ENCODE assay signal across 14 cellular contexts in the genomic region with DNA sequence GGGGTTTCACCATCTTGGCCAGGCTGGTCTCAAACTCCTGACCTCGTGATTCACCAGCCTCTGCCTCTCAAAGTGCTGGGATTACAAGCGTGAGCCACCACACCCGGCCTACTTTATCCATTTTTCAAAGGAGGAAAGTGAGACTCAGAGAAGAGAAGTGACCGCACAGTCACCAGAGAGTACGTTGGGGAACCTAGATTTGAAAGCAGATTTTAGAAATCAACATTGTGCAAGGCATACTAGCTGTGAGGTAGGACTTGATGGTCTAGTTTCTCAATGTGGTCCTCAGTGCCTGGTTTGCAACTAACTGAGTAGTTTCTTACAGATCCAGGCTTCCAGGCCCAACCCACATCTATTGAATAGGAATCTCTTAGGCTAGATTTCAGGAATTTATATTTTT. TPM values are rescaled to one million over a fixed set of nuclear protein-coding genes. Genes with fewer than 3 reads are reported as not detected.
DNase-seq lines count a peak whose midpoint lies in the region; ATAC-seq, FAIRE-seq and TF ChIP-seq lines count a peak whose summit lies in the region.
"Had no signal": no experiment of that assay in that cellular context is flagged by ENCODE, and none has a peak within 500 bp of the region (broad histone marks: within the 10 kb centered on the region; RNA-seq: fewer than 3 reads in every experiment).

No MANE protein-coding gene starts in this region.

- peaks cover 0 to 9% (median 0%) of the 10 kb centered on the region in 9 donors for H3K36me3 ChIP-seq in heart right ventricle
- H3K36me3 ChIP-seq in kidney (ENCODE audit: control insufficient read depth in 1 of 2, insufficient read depth in 2 of 2, low read length in 2 of 2) = peaks cover 0 to 3% of the 10 kb centered on the region in 2 donors
- H3K36me3 ChIP-seq in upper lobe of right lung = peaks cover 7% of the 10 kb centered on the region

- no peak overlapping the region for H3K4me3 Mint-ChIP-seq in endothelial cell (ENCODE audit: unreplicated experiment)

- ATAC-seq in heart right ventricle = no peak
- no peak for ATAC-seq in left cardiac atrium
- ATAC-seq in upper lobe of right lung = no peak
- ATAC-seq in omental fat pad (ENCODE audit: low FRiP score) = no peak
- ATAC-seq in GM19452 (IDR thresholded peaks at IDR 0.05; ENCODE audit: unreplicated experiment) = no peak

- H3K4me1 ChIP-seq in heart right ventricle (peaks cover 12 to 36% (median 34%) of the 10 kb centered on the region in 9 donors), kidney (ENCODE audit: control insufficient read depth in 1 of 2, insufficient read depth in 1 of 2, low read depth in 1 of 2, low read length in 2 of 2) (peaks cover 14 to 16% of the 10 kb centered on the region in 2 donors), upper lobe of right lung (peaks cover 23% of the 10 kb centered on the region)

- H3K36me3 Mint-ChIP-seq in endothelial cell (ENCODE audit: low read depth, unreplicated experiment) = peaks cover 2% of the 10 kb centered on the region

- H3K27ac Mint-ChIP-seq in endothelial cell (ENCODE audit: unreplicated experiment) = no peak overlapping the region

- H3K27me3 ChIP-seq in heart right ventricle = no peaks in the 10 kb centered on the region
- H3K27me3 ChIP-seq in upper lobe of right lung = no peaks in the 10 kb centered on the region
- H3K27me3 ChIP-seq: left lung had no signal

- H3K9me3 Mint-ChIP-seq in endothelial cell (ENCODE audit: unreplicated experiment) = no peaks in the 10 kb centered on the region

- intact Hi-C loops in heart right ventricle (cut with DNase I) = loop anchor here in 7 of 10 donors (1.0 to 5.0 kb wide), 7 partner anchors 13 to 88 kb away; partner anchors contain the start of genes ISG20L2 (in 6 of the 7), METTL25B (in 6 of the 7), HDGF (in 3 of the 7) and NES (in 1 of the 7)
- intact Hi-C loops in left cardiac atrium (cut with DNase I) = loop anchor here in 1 of 2 donors (2.0 to 5.0 kb wide), 2 partner anchors 15 to 38 kb away; partner anchors contain the start of genes HDGF, ISG20L2 and METTL25B
- intact Hi-C loops in kidney (cut with DNase I) = no loop called here
- intact Hi-C loops in upper lobe of right lung (cut with DNase I) = no loop called here

- H3K4me1 Mint-ChIP-seq in endothelial cell (ENCODE audit: unreplicated experiment) = peaks cover 19% of the 10 kb centered on the region

- H3K27ac ChIP-seq in heart right ventricle (peak overlapping the region in 8 of 10 donors; percentile 85 to 98 (median 95)), kidney (ENCODE audit: low read depth in 2 of 2, low read length in 2 of 2) (no peak overlapping the region), upper lobe of right lung (no peak overlapping the region)

- no peaks in the 10 kb centered on the region for H3K9me3 ChIP-seq in heart right ventricle
- no peaks in the 10 kb centered on the region for H3K9me3 ChIP-seq in kidney (ENCODE audit: control insufficient read depth in 1 of 2, low read length in 2 of 2)
- no peaks in the 10 kb centered on the region for H3K9me3 ChIP-seq in upper lobe of right lung
- H3K9me3 ChIP-seq: left lung had no signal

- H3K4me3 ChIP-seq in heart right ventricle (peak overlapping the region in 3 of 10 donors; percentile 95 to 98 (median 96)), kidney (ENCODE audit: low read length in 2 of 2) (peak overlapping the region; percentile 92 to 98), upper lobe of right lung (peak overlapping the region; percentile 88)

- no peak for DNase-seq in heart right ventricle
- DNase-seq in left cardiac atrium = no peak
- peak; percentile 39 for DNase-seq in SIG-M5 (lab: John Stamatoyannopoulos, UW)
- DNase-seq in kidney = no peak
- DNase-seq in upper lobe of right lung = no peak
- DNase-seq in endothelial cell (ENCODE audit: low spot score) = no peak
- no peak for DNase-seq in omental fat pad (ENCODE audit: low spot score)
- DNase-seq: activated CD4-positive, alpha-beta T cell treated with anti-CD3 and anti-CD28 coated beads for 1 hour; activated effector memory CD4-positive, alpha-beta T cell treated with anti-CD3 and anti-CD28 coated beads, Interleukin-2, amount 50 U/mL, for 16 hours; GDM1; left lung; NCI-H2227 treated with DMSO at 0.1 percent for 48 hours had no signal

- no peak for TF ChIP-seq CTCF in heart right ventricle (IDR thresholded peaks at IDR 0.05)
- TF ChIP-seq CTCF in kidney (IDR thresholded peaks at IDR 0.05; ENCODE audit: borderline replicate concordance, extremely low read depth, insufficient read depth) = no peak
- no peak for TF ChIP-seq CTCF in upper lobe of right lung (IDR thresholded peaks at IDR 0.05)
- no peak for TF ChIP-seq CTCF in endothelial cell (IDR thresholded peaks at IDR 0.05; ENCODE audit: unreplicated experiment)
- TF ChIP-seq CTCF in omental fat pad (IDR thresholded peaks at IDR 0.05) = no peak

- WGBS in heart right ventricle, 2 donors = 92 to 94% methylated on average over 5 of the region's 5 CpGs

- FAIRE-seq in kidney (lab: Jason Lieb, UNC) = no peak
- FAIRE-seq: frontal cortex had no signal

- H3K27me3 Mint-ChIP-seq in endothelial cell (ENCODE audit: unreplicated experiment) = peaks cover 5% of the 10 kb centered on the region

- H3K9ac ChIP-seq in kidney (ENCODE audit: low read length in 2 of 2) = no peak overlapping the region

RNA-seq across cellular contexts. Expression of gene PRCC, which starts 1.7 kb away (rescaled TPM):
- total RNA-seq in heart right ventricle (10 to 100 TPM; 32.1 to 56.9 (median 44.2) TPM), left cardiac atrium (10 to 100 TPM; 32.0 to 46.2 TPM), kidney (52.8 TPM), upper lobe of right lung (48.5 TPM), endothelial cell (ENCODE audit: unreplicated experiment) (91.9 TPM), omental fat pad (10 to 100 TPM; 25.5 to 34.7 (median 28.2) TPM)
- polyA plus RNA-seq in heart right ventricle (10 to 100 TPM; 40.6 to 53.4 TPM), kidney (ENCODE audit: insufficient read depth, low read depth, low replicate concordance) (50.5 TPM)

RNA-seq across cellular contexts. Expression of gene HDGF, which starts 14.2 kb away (rescaled TPM):
- 100 to 1,000 TPM; 135 to 202 (median 148) TPM for total RNA-seq in heart right ventricle
- 100 to 1,000 TPM in 1 of 2 donors, 10 to 100 TPM in 1; 69.8 to 126 TPM for polyA plus RNA-seq in heart right ventricle
- 100 to 1,000 TPM; 139 to 156 TPM for total RNA-seq in left cardiac atrium
- total RNA-seq in kidney = 198 TPM
- 206 TPM for polyA plus RNA-seq in kidney (ENCODE audit: insufficient read depth, low read depth, low replicate concordance)
- 144 TPM for total RNA-seq in upper lobe of right lung
- 175 TPM for total RNA-seq in endothelial cell (ENCODE audit: unreplicated experiment)
- total RNA-seq in omental fat pad = 100 to 1,000 TPM; 124 to 242 (median 137) TPM

RNA-seq across cellular contexts. Expression of gene MRPL24, which starts 24.8 kb away (rescaled TPM):
- total RNA-seq in heart right ventricle (100 to 1,000 TPM in 2 of 10 donors, 10 to 100 TPM in 8; 70.3 to 105 (median 86.7) TPM), left cardiac atrium (10 to 100 TPM; 62.9 to 74.0 TPM), kidney (71.9 TPM), upper lobe of right lung (41.8 TPM), endothelial cell (ENCODE audit: unreplicated experiment) (26.7 TPM), omental fat pad (10 to 100 TPM; 45.0 to 74.4 (median 69.8) TPM)
- polyA plus RNA-seq in heart right ventricle (100 to 1,000 TPM; 157 to 250 TPM), kidney (ENCODE audit: insufficient read depth, low read depth, low replicate concordance) (174 TPM)

RNA-seq across cellular contexts. Expression of gene ISG20L2, which starts 37.1 kb away (rescaled TPM):
- total RNA-seq in heart right ventricle (10 to 100 TPM; 10.5 to 17.5 (median 15.2) TPM), left cardiac atrium (10 to 100 TPM; 15.7 to 18.6 TPM), kidney (23.3 TPM), upper lobe of right lung (28.3 TPM), endothelial cell (ENCODE audit: unreplicated experiment) (33.4 TPM), omental fat pad (10 to 100 TPM; 19.8 to 34.1 (median 28.2) TPM)
- polyA plus RNA-seq in heart right ventricle (10 to 100 TPM in 1 of 2 donors, 1 to 10 TPM in 1; 5.7 to 11.3 TPM), kidney (ENCODE audit: insufficient read depth, low read depth, low replicate concordance) (13.3 TPM)

RNA-seq across cellular contexts. Expression of gene METTL25B, which starts 37.4 kb away (rescaled TPM):
- total RNA-seq in heart right ventricle (10 to 100 TPM; 12.8 to 18.8 (median 15.2) TPM), left cardiac atrium (10 to 100 TPM; 14.6 to 20.5 TPM), kidney (35.2 TPM), upper lobe of right lung (42.4 TPM), endothelial cell (ENCODE audit: unreplicated experiment) (19.3 TPM), omental fat pad (10 to 100 TPM; 12.1 to 25.4 (median 18.8) TPM)
- polyA plus RNA-seq in heart right ventricle (10 to 100 TPM; 17.0 to 45.2 TPM), kidney (ENCODE audit: insufficient read depth, low read depth, low replicate concordance) (29.4 TPM)

Comparison
In these comparisons a context has a peak if more than half of its experiments do, and no peak if none do; other contexts are left out.
1. H3K27ac ChIP-seq: peak in heart right ventricle (8 of 10); none in kidney (0 of 2) and upper lobe of right lung (single experiment).
2. intact Hi-C loops: an anchor here in heart right ventricle (1.0 to 5.0 kb wide); none called in kidney and upper lobe of right lung.